Comparison of ENCODE assay signal across 26 cellular contexts in genomic region chr5:31635446-31635845, GRCh38. TPM values are rescaled to one million over a fixed set of nuclear protein-coding genes. Genes with fewer than 3 reads are reported as not detected.
"Had no signal": no experiment of that assay in that cellular context is flagged by ENCODE, and none has a peak within 500 bp of the region (broad histone marks: within the 10 kb centered on the region; RNA-seq: fewer than 3 reads in every experiment).

No MANE protein-coding gene starts in this region.

- H3K36me3 Mint-ChIP-seq: immature natural killer cell, naive B cell had no signal

- H3K27me3 ChIP-seq: dorsolateral prefrontal cortex had no signal

- H3K9me3 Mint-ChIP-seq: immature natural killer cell had no signal

- H3K9me3 ChIP-seq: esophagus squamous epithelium, gastrocnemius medialis, left lung, lower lobe of right lung, mucosa of descending colon had no signal

- DNase-seq: dermis blood vessel endothelial cell; dorsolateral prefrontal cortex; effector CD4-positive, alpha-beta T cell; effector memory CD4-positive, alpha-beta T cell; erythroblast; esophagus squamous epithelium; foreskin fibroblast; foreskin melanocyte; glutamatergic neuron; head of caudate nucleus; hypothalamus; immature natural killer cell; islet precursor cell; kidney; kidney glomerular epithelial cell; left lung; lower lobe of right lung; midbrain; mucosa of descending colon; naive B cell had no signal

- H3K4me3 ChIP-seq: coronary artery, dorsolateral prefrontal cortex, esophagus squamous epithelium, gastrocnemius medialis, hepatocyte, left lung, lower lobe of right lung, mucosa of descending colon had no signal

- H3K36me3 ChIP-seq: esophagus squamous epithelium, gastrocnemius medialis, left lung, lower lobe of right lung had no signal

- H3K27ac ChIP-seq: coronary artery, epithelial cell of prostate, esophagus squamous epithelium, gastrocnemius medialis, hepatocyte, left lung, lower lobe of right lung had no signal

- H3K27ac Mint-ChIP-seq: immature natural killer cell, naive B cell had no signal

- H3K4me3 Mint-ChIP-seq: immature natural killer cell, naive B cell had no signal

- ATAC-seq: esophagus mucosa, left lung, lower lobe of right lung, mucosa of descending colon had no signal

RNA-seq across cellular contexts. Expression of gene PDZD2, which starts 3.5 kb away (rescaled TPM):
- total RNA-seq: myocyte had no signal
